9 cellular contexts compared by ENCODE assay signal in the genomic region with DNA sequence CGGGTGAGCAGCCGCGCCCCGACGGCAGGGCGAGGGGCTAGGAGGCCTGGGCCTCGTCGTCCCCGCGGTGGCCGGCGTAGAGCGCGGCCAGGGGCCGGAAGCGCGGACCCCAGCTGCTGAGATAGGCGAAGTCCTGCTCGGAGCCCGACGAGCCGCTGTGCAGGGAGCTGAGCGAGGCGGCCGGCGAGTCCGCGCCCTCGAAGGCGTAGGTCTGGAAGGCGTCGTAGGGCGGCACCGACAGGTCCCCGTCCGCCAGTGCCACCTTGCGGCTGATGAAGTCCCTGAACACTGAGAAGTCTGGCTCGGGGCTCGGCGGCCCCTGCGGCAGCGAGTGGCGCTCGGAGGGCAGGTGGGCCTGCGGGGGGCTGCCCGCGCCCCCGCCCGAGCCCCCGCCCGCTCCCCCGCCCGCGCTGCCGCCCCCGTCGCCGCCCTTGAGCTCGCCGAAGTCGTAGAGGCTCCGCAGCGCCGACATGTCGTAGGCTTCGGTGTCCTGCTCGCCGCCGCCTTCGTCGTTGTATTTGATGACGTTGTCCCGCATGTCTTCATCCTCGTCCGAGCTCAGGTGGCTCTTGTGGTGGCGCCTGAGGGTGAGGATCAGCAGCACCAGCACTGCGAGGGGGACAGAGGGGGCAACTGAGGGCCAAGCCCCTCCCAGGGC. TPM values are rescaled to one million over a fixed set of nuclear protein-coding genes. Genes with fewer than 3 reads are reported as not detected.
A peak's percentile ranks its signal among the peaks of the same experiment; 100 is the strongest.
DNase-seq lines count a peak whose midpoint lies in the region; ATAC-seq, FAIRE-seq and TF ChIP-seq lines count a peak whose summit lies in the region.
"Had no signal": no experiment of that assay in that cellular context is flagged by ENCODE, and none has a peak within 500 bp of the region (broad histone marks: within the 10 kb centered on the region; RNA-seq: fewer than 3 reads in every experiment).

No MANE protein-coding gene starts in this region.

- no TSS peak for BruUV-seq in GM12878 (replicated peaks; lab: Mats Ljungman, UMichigan)

- H3K4me2 ChIP-seq in GM12878 (ENCODE audit: control insufficient read depth, insufficient read depth): no peak overlapping the region

- TF ChIP-seq POLR2A in GM12878 (IDR thresholded peaks at IDR 0.05; ENCODE audit: low read depth, low read length): no peak

- H3K27me3 ChIP-seq in HUES6 (ENCODE audit: control insufficient read depth, insufficient read depth, low read length) (peaks cover 74% of the 10 kb centered on the region), GM12878 (replicated peaks in 1 of 2; ENCODE audit: control insufficient read depth in 2 of 2, insufficient read depth in 2 of 2, low read length in 1 of 2) (peaks cover 5 to 12% of the 10 kb centered on the region in 2 experiments; a peak in 3 of 4 replicates)

- H3K9ac ChIP-seq in HUES6 (ENCODE audit: low read length) (no peak overlapping the region), GM12878 (ENCODE audit: control insufficient read depth, insufficient read depth, low read length) (no peak overlapping the region)

- WGBS in GM12878 (ENCODE audit: insufficient coverage, insufficient replicate concordance, low lambda C conversion rate, missing lambda C conversion rate): 24% methylated on average over 69 of the region's 77 CpGs

- no peaks in the 10 kb centered on the region for H3K9me3 ChIP-seq in HUES6 (ENCODE audit: control insufficient read depth, insufficient read depth, low read depth, low read length)
- no peaks in the 10 kb centered on the region for H3K9me3 ChIP-seq in GM12878 (replicated peaks; ENCODE audit: control insufficient read depth, insufficient read depth, low read length)

- CTCF ChIA-PET in AG04449 (lab: Yijun Ruan, JAX) (interaction anchor here (0.7 to 3.0 kb wide), 10 partner anchors 8 to 204 kb away, joined by 3 to 11 read pairs (median 4); no protein-coding TSS in a partner anchor), GM12878 (lab: Yijun Ruan, JAX) (interaction anchor here (0.6 to 2.2 kb wide), 19 partner anchors 8 to 204 kb away, joined by 3 to 16 read pairs (median 6); no protein-coding TSS in a partner anchor)

- DNase-seq in AG04449 (ENCODE audit: low read depth, low spot score) (no peak), T-helper 9 cell (peak; percentile 66), GM12878 (ENCODE audit: low read depth, low spot score) (no peak), iPS-NIHi7 (ENCODE audit: extremely low spot score) (peak; percentile 97)
- peak; percentile 15 to 64 for DNase-seq in stimulated activated CD4-positive, alpha-beta T cell treated with anti-CD3 and anti-CD28 coated beads, Interleukin-1b, Interleukin-23, amount 100 ng/mL, for 1 hour (ENCODE audit: low read depth in 2 of 2)
- DNase-seq: DND-41 had no signal

- TF ChIP-seq RAD21 in GM12878 (IDR thresholded peaks at IDR 0.05; ENCODE audit: insufficient read depth, low read depth, low read length): peak; percentile 56; the same call in 1 of the 2 replicates

- no peak for TF ChIP-seq EP300 in GM12878 (IDR thresholded peaks at IDR 0.05; ENCODE audit: borderline replicate concordance in 1 of 2, control insufficient read depth in 1 of 2, low read depth in 2 of 2, low read length in 2 of 2)

- H4K20me1 ChIP-seq in GM12878 (ENCODE audit: control insufficient read depth, insufficient read depth): no peaks in the 10 kb centered on the region; the same call in 1 of the 2 replicates

- H2AFZ ChIP-seq in GM12878 (ENCODE audit: control insufficient read depth, low read depth, low read length): no peak overlapping the region

- no peak overlapping the region for H3K4me3 ChIP-seq in AG04449 (ENCODE audit: low read depth, low read length)
- H3K4me3 ChIP-seq in HUES6 (ENCODE audit: low read depth, low read length): peak overlapping the region; percentile 39; the same call in 1 of the 2 replicates
- H3K4me3 ChIP-seq in GM12878: no peak overlapping the region

- ATAC-seq in GM12878 (peak; percentile 98), HG03354 (IDR thresholded peaks at IDR 0.05; ENCODE audit: poor library complexity, severe bottlenecking, unreplicated experiment) (no peak), HG02678 (IDR thresholded peaks at IDR 0.05; ENCODE audit: unreplicated experiment) (no peak)

- intact Hi-C loops in GM12878 (cut with micrococcal nuclease; ENCODE audit: unreplicated experiment): loop anchor here (1.0 to 2.0 kb wide), 3 partner anchors 42 to 160 kb away; no protein-coding TSS in a partner anchor

- RAD21 ChIA-PET in GM12878 (lab: Charles Lee; ENCODE audit: unreplicated experiment): interaction anchor here (1.0 to 1.7 kb wide), 3 partner anchors 45 to 151 kb away, joined by 3 to 5 read pairs (median 3); no protein-coding TSS in a partner anchor

- no peak for FAIRE-seq in GM12878 (lab: Jason Lieb, UNC)

- TF ChIP-seq CTCF in AG04449 (IDR thresholded peaks at IDR 0.05; ENCODE audit: insufficient read depth, low read length, missing control alignments): peak; percentile 79
- TF ChIP-seq CTCF in GM12878 (IDR thresholded peaks at IDR 0.05 in 2 of 3, conservative IDR thresholded peaks at IDR 0.05 in 1 of 3; ENCODE audit: control insufficient read depth in 2 of 3, extremely low read depth in 1 of 3, insufficient read depth in 1 of 3, low read depth in 3 of 3, low read length in 3 of 3): peak; percentile 51 to 81 (median 79)

- POLR2A ChIA-PET in AG04449 (lab: Yijun Ruan, JAX): no interaction called here
- POLR2A ChIA-PET in GM12878 (lab: Charles Lee): no interaction called here

- in situ Hi-C loops in GM12878 (cut with MboI): no loop called here

- no peak overlapping the region for H3K27ac ChIP-seq in HUES6 (ENCODE audit: low read depth, low read length)
- no peak overlapping the region for H3K27ac ChIP-seq in GM12878 (ENCODE audit: control insufficient read depth, insufficient read depth)

- SMC1A ChIA-PET in GM12878 (lab: Charles Lee; ENCODE audit: uncharacterized antibody, unreplicated experiment): interaction anchor here (0.7 to 2.2 kb wide), 8 partner anchors 13 to 1500 kb away, joined by 3 to 11 read pairs (median 3); no protein-coding TSS in a partner anchor

- H3K79me2 ChIP-seq in GM12878 (ENCODE audit: control insufficient read depth, insufficient read depth, low read length): no peaks in the 10 kb centered on the region

- H3K4me1 ChIP-seq in HUES6 (ENCODE audit: control insufficient read depth, insufficient read depth, low read length) (no peaks in the 10 kb centered on the region), GM12878 (ENCODE audit: control insufficient read depth, insufficient read depth, low read length) (no peaks in the 10 kb centered on the region)

- H3K36me3 ChIP-seq in HUES6 (ENCODE audit: control insufficient read depth, insufficient read depth, low read length) (no peaks in the 10 kb centered on the region), GM12878 (ENCODE audit: control insufficient read depth in 2 of 2, insufficient read depth in 2 of 2, low read length in 1 of 2) (no peaks in the 10 kb centered on the region; a peak in 1 of 4 replicates)

TF ChIP-seq in GM12878, 131 proteins besides CTCF, POLR2A, EP300 and RAD21:
- TF ChIP-seq GATAD2B (conservative IDR thresholded peaks at IDR 0.05; ENCODE audit: low read depth): no peak; the same call in 1 of the 2 replicates
- TF ChIP-seq SMC3 (IDR thresholded peaks at IDR 0.05; ENCODE audit: borderline replicate concordance, low read length): peak; percentile 85
- no peak for TF ChIP-seq SMAD1 (IDR thresholded peaks at IDR 0.05; ENCODE audit: low read depth, partially characterized antibody)
- no peak for TF ChIP-seq TBL1XR1 (IDR thresholded peaks at IDR 0.05; ENCODE audit: low read depth, low read length)
- TF ChIP-seq STAT1 (conservative IDR thresholded peaks at IDR 0.05): no peak
- peak; percentile 62 for TF ChIP-seq IKZF1 (conservative IDR thresholded peaks at IDR 0.05)
- TF ChIP-seq, protein P1, sequence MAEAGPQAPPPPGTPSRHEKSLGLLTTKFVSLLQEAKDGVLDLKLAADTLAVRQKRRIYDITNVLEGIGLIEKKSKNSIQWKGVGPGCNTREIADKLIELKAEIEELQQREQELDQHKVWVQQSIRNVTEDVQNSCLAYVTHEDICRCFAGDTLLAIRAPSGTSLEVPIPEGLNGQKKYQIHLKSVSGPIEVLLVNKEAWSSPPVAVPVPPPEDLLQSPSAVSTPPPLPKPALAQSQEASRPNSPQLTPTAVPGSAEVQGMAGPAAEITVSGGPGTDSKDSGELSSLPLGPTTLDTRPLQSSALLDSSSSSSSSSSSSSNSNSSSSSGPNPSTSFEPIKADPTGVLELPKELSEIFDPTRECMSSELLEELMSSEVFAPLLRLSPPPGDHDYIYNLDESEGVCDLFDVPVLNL (IDR thresholded peaks at IDR 0.05; ENCODE audit: low read depth, low read length): no peak
- TF ChIP-seq TCF7 (IDR thresholded peaks at IDR 0.05; ENCODE audit: borderline replicate concordance): no peak
- TF ChIP-seq YY1 (IDR thresholded peaks at IDR 0.05; ENCODE audit: low read depth, low read length): peak; percentile 55; the same call in 1 of the 2 replicates
- no peak for TF ChIP-seq KDM1A (IDR thresholded peaks at IDR 0.05; ENCODE audit: borderline replicate concordance)
TF ChIP-seq in GM12878: peak in this region for 3.

RNA-seq across cellular contexts. Expression of a gene that starts 56.5 kb away (rescaled TPM):
- 203 and 210 TPM in 2 replicates for total RNA-seq in GM12878 (2013; cell fraction: nucleolus; rRNA removed)
- 116 and 120 TPM in 2 replicates for total RNA-seq in GM12878 (2014; rRNA removed)
- 75.6 and 77.7 TPM in 2 replicates for total RNA-seq in GM12878 (2014; rRNA removed; fragmentation: Illumina TruSeq; extraction: Trizol)
- total RNA-seq in GM12878 (2021): 99.0 and 103 TPM in 2 replicates
- polyA plus RNA-seq in GM12878 (2011; ENCODE audit: low read depth): 76.0 TPM
- 137 and 193 TPM in 2 replicates for polyA plus RNA-seq in GM12878 (2011; rRNA removed)
- 173 and 269 TPM in 2 replicates for polyA plus RNA-seq in GM12878 (2011; cell fraction: cytosol; rRNA removed)
- polyA plus RNA-seq in GM12878 (2011; cell fraction: nucleus; rRNA removed): 225 and 280 TPM in 2 replicates
- 109 and 140 TPM in 2 replicates for polyA plus RNA-seq in GM12878 (2012)
- polyA plus RNA-seq in GM12878 (2014; fragmentation: Illumina TruSeq; extraction: Trizol): 105 and 110 TPM in 2 replicates
- polyA plus RNA-seq in GM12878 (2014; fragmentation: Nextera tagmentation; extraction: Ambion mirVana): 10 to 100 TPM; 40.8 to 71.7 TPM
- 145 and 166 TPM in 2 replicates for polyA plus RNA-seq in GM12878 (2014; rRNA removed)
- 10 to 100 TPM; 75.4 to 80.1 TPM for polyA plus RNA-seq in GM12878 (2016; fragmentation: Nextera tagmentation; extraction: Ambion mirVana)
- polyA minus RNA-seq in GM12878 (2011; rRNA and poly(A)+ RNA removed): 133 and 196 TPM in 2 replicates
- 45.2 and 54.9 TPM in 2 replicates for polyA minus RNA-seq in GM12878 (2011; cell fraction: cytosol; rRNA and poly(A)+ RNA removed)
- 53.3 and 65.2 TPM in 2 replicates for polyA minus RNA-seq in GM12878 (2011; cell fraction: nucleus; rRNA and poly(A)+ RNA removed)

Comparison
In these comparisons a context has a peak if more than half of its experiments do, and no peak if none do; other contexts are left out.
1. DNase-seq: peak in T-helper 9 cell (single experiment), iPS-NIHi7 (single experiment) and stimulated activated CD4-positive, alpha-beta T cell treated with anti-CD3 and anti-CD28 coated beads, Interleukin-1b, Interleukin-23, amount 100 ng/mL, for 1 hour (2 of 2); none in AG04449 (single experiment) and GM12878 (single experiment).